8 cellular contexts compared by ENCODE assay signal in the genomic region with DNA sequence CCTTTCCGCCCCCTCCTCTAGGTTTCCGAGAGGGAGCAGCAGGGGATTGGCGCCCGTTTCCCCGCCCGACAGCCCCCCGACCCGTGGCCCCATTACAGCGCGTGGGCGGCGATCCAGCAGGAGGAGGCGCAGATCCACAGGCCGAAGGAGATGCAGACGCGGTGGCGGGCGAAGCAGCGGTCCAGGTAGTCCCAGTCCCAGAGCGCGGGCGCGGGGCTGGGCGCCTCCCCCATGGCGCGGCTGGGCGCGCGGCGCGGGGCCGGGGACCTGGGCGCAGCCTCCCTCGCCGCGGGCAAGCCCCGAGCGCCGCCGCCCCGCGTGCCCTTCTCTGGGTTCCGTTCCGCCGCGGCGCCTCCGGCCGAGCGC. TPM values are rescaled to one million over a fixed set of nuclear protein-coding genes. Genes with fewer than 3 reads are reported as not detected.
DNase-seq lines count a peak whose midpoint lies in the region; ATAC-seq and TF ChIP-seq lines count a peak whose summit lies in the region.

No MANE protein-coding gene starts in this region.

- no peaks in the 10 kb centered on the region for H3K9me3 ChIP-seq in WERI-Rb-1 (ENCODE audit: severe bottlenecking)
- no peaks in the 10 kb centered on the region for H3K9me3 ChIP-seq in heart right ventricle

- no peak for TF ChIP-seq CTCF in WERI-Rb-1 (IDR thresholded peaks at IDR 0.05; ENCODE audit: low read depth, low read length)
- TF ChIP-seq CTCF in heart right ventricle (IDR thresholded peaks at IDR 0.05): no peak

- 1% methylated on average over 29 to 50 of the region's 50 CpGs for WGBS in heart right ventricle, 2 donors

- ATAC-seq in GM19438 (IDR thresholded peaks at IDR 0.05; ENCODE audit: low read depth, unreplicated experiment): peak; percentile 50
- ATAC-seq in HG03469 (IDR thresholded peaks at IDR 0.05; ENCODE audit: unreplicated experiment): peak; percentile 28
- peak; percentile 7 to 45 (median 26) for ATAC-seq in heart right ventricle
- peak; percentile 24 for ATAC-seq in sciatic nerve

- DNase-seq in DMS53 (lab: John Stamatoyannopoulos, UW): peak; percentile 81
- DNase-seq in WERI-Rb-1: peak; percentile 20
- no peak for DNase-seq in heart right ventricle
- DNase-seq in sciatic nerve (ENCODE audit: low spot score): peak; percentile 68
- DNase-seq in middle frontal gyrus (ENCODE audit: extremely low spot score, low spot score): no peak
- no peak for DNase-seq in NK-92 treated with Interleukin-12 subunit alpha and Interleukin-12 subunit beta, amount 100 ng/mL, for 24 hours (lab: John Stamatoyannopoulos, UW)

- peak overlapping the region; percentile 54 for H3K27ac ChIP-seq in WERI-Rb-1
- peak overlapping the region; percentile 75 to 91 (median 84) for H3K27ac ChIP-seq in heart right ventricle

- intact Hi-C loops in heart right ventricle (cut with DNase I) (no loop called here), sciatic nerve (cut with DNase I) (no loop called here)

- H3K4me1 ChIP-seq in heart right ventricle: peaks cover 0 to 14% (median 8%) of the 10 kb centered on the region in 9 donors

- H3K27me3 ChIP-seq in WERI-Rb-1 (ENCODE audit: insufficient read depth, low read depth, severe bottlenecking) (no peaks in the 10 kb centered on the region), heart right ventricle (no peaks in the 10 kb centered on the region)

- H3K36me3 ChIP-seq in WERI-Rb-1 (no peaks in the 10 kb centered on the region), heart right ventricle (peaks cover 0 to 14% (median 0%) of the 10 kb centered on the region in 9 donors)

- H3K4me3 ChIP-seq in WERI-Rb-1 (ENCODE audit: low read depth, low read length) (peak overlapping the region; percentile 59), heart right ventricle (peak overlapping the region; percentile 22 to 72 (median 64))

RNA-seq across cellular contexts. Expression of gene TMEM44, which starts 0.3 kb away (rescaled TPM):
- 1 to 10 TPM; 3.1 to 9.5 (median 4.5) TPM for total RNA-seq in heart right ventricle
- 10 to 100 TPM in 1 of 2 donors, 1 to 10 TPM in 1; 8.2 to 21.9 TPM for polyA plus RNA-seq in heart right ventricle
- 29.9 TPM for total RNA-seq in sciatic nerve

RNA-seq across cellular contexts. Expression of gene LSG1, which starts 39.0 kb away (rescaled TPM):
- 10 to 100 TPM; 11.9 to 22.1 (median 18.9) TPM for total RNA-seq in heart right ventricle
- 10 to 100 TPM; 11.3 to 17.9 TPM for polyA plus RNA-seq in heart right ventricle
- 33.8 TPM for total RNA-seq in sciatic nerve

RNA-seq across cellular contexts. Expression of gene FAM43A, which starts 52.7 kb away (rescaled TPM):
- total RNA-seq in heart right ventricle (10 to 100 TPM in 9 of 10 donors, 1 to 10 TPM in 1; 9.2 to 61.7 (median 19.8) TPM), sciatic nerve (39.9 TPM)
- polyA plus RNA-seq in heart right ventricle: 10 to 100 TPM in 1 of 2 donors, 1 to 10 TPM in 1; 8.9 to 15.4 TPM

Comparison
In these comparisons a context has a peak if more than half of its experiments do, and no peak if none do; other contexts are left out.
1. DNase-seq: peak in DMS53 (single experiment), WERI-Rb-1 (single experiment) and sciatic nerve (single experiment); none in heart right ventricle (0 of 2), middle frontal gyrus (single experiment) and NK-92 treated with Interleukin-12 subunit alpha and Interleukin-12 subunit beta, amount 100 ng/mL, for 24 hours (single experiment).
2. Peak in every context shown above with its lines, with median percentiles within 50 percentile points of each other: ATAC-seq.